11 cellular contexts compared by ENCODE assay signal in the genomic region with DNA sequence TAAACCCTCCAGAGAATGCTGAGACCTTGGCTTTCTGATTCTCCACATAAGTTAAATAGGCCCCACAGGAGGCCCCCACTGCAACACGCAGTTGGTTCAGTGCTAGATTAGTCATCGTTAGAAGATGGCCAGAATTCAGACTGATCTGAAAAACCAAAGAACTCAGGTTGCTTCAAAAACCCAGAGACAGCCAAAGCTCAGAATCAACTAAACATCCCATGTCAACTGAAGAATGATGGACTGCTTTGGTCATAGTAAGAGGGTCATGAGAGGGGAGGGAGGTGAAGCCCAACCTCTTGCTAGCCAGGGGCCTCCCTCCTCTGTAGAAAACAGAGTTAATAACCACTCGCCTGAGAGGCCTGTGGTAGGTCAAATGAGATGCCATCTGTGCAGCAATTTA.
DNase-seq lines count a peak whose midpoint lies in the region; ATAC-seq, FAIRE-seq and TF ChIP-seq lines count a peak whose summit lies in the region.
"Had no signal": no experiment of that assay in that cellular context is flagged by ENCODE, and none has a peak within 500 bp of the region (broad histone marks: within the 10 kb centered on the region; RNA-seq: fewer than 3 reads in every experiment).

No MANE protein-coding gene starts in this region.

- H3K4me1 Mint-ChIP-seq in astrocyte (ENCODE audit: low read depth, unreplicated experiment) (peaks cover 61% of the 10 kb centered on the region), osteocyte (ENCODE audit: unreplicated experiment) (peaks cover 63% of the 10 kb centered on the region), endothelial cell (ENCODE audit: unreplicated experiment) (peaks cover 59% of the 10 kb centered on the region)

- peaks cover 87% of the 10 kb centered on the region for H3K79me2 ChIP-seq in astrocyte (ENCODE audit: insufficient read depth, low read length)

- WGBS in IMR-90 (ENCODE audit: extremely low coverage in 2 of 2, insufficient read length in 1 of 2), 2 experiments = no CpG with 5 or more reads among the region's 3 CpGs

- POLR2A ChIA-PET in IMR-90 (lab: Charles Lee; ENCODE audit: unreplicated experiment) = no interaction called here

- H3K79me1 ChIP-seq in IMR-90 (ENCODE audit: low read depth in 1 of 2, low read length in 2 of 2) = peaks cover 45 to 78% of the 10 kb centered on the region in 2 experiments

- H2BK20ac ChIP-seq in IMR-90 (ENCODE audit: low read depth, low read length) = no peak overlapping the region

- H3K4me3 Mint-ChIP-seq in astrocyte (ENCODE audit: unreplicated experiment) (peak overlapping the region; percentile 9), osteocyte (ENCODE audit: unreplicated experiment) (no peak overlapping the region), endothelial cell (ENCODE audit: unreplicated experiment) (no peak overlapping the region)

- H4K91ac ChIP-seq in IMR-90 (ENCODE audit: insufficient read depth, low read depth, low read length) = no peak overlapping the region; the same call in 1 of the 2 replicates

- H3K27ac ChIP-seq in IMR-90 (ENCODE audit: insufficient read depth, low read length) (no peak overlapping the region), astrocyte (ENCODE audit: low read depth, low read length) (peak overlapping the region; percentile 38), kidney (ENCODE audit: low read depth in 2 of 2, low read length in 2 of 2) (no peak overlapping the region)
- H3K27ac ChIP-seq: coronary artery, right lobe of liver had no signal

- TF ChIP-seq POLR2A in GM12892 (IDR thresholded peaks at IDR 0.05; ENCODE audit: low read depth, low read length) (no peak), IMR-90 (IDR thresholded peaks at IDR 0.05; ENCODE audit: low read depth, low read length) (no peak)

- no peaks in the 10 kb centered on the region for H3K9me3 Mint-ChIP-seq in astrocyte (ENCODE audit: unreplicated experiment)
- H3K9me3 Mint-ChIP-seq in osteocyte (ENCODE audit: unreplicated experiment) = no peaks in the 10 kb centered on the region
- H3K9me3 Mint-ChIP-seq in endothelial cell (ENCODE audit: unreplicated experiment) = no peaks in the 10 kb centered on the region

- intact Hi-C loops in IMR-90 (cut with micrococcal nuclease) (loop anchor here (5.0 kb wide), 1 partner anchor 1894 kb away; no protein-coding TSS in a partner anchor), kidney (cut with DNase I) (no loop called here)

- H3K27me3 ChIP-seq in IMR-90 (ENCODE audit: control insufficient read depth, insufficient read depth, low read length) = no peaks in the 10 kb centered on the region
- H3K27me3 ChIP-seq in astrocyte (ENCODE audit: insufficient read depth, low read length) = no peaks in the 10 kb centered on the region
- H3K27me3 ChIP-seq: right lobe of liver had no signal

- peak overlapping the region in 1 of 2 experiments; percentile 34; a peak in 1 of 4 replicates for H4K8ac ChIP-seq in IMR-90 (ENCODE audit: low read depth in 2 of 2, low read length in 2 of 2)

- no peak overlapping the region for H2AFZ ChIP-seq in IMR-90 (replicated peaks; ENCODE audit: low read length, poor library complexity)
- H2AFZ ChIP-seq in astrocyte (ENCODE audit: low read depth, low read length) = no peak overlapping the region

- no peak overlapping the region for H2AK9ac ChIP-seq in IMR-90 (replicated peaks; ENCODE audit: low read depth, low read length, poor library complexity)

- H3K9me3 ChIP-seq in IMR-90 (ENCODE audit: control insufficient read depth, insufficient read depth, low read length) (no peaks in the 10 kb centered on the region), astrocyte (ENCODE audit: insufficient read depth, low read depth, low read length) (no peaks in the 10 kb centered on the region), kidney (ENCODE audit: control insufficient read depth in 1 of 2, low read length in 2 of 2) (no peaks in the 10 kb centered on the region)
- H3K9me3 ChIP-seq: right lobe of liver had no signal

- H3K27me3 Mint-ChIP-seq in astrocyte (ENCODE audit: low read depth, unreplicated experiment) (no peaks in the 10 kb centered on the region), osteocyte (ENCODE audit: unreplicated experiment) (no peaks in the 10 kb centered on the region), endothelial cell (ENCODE audit: unreplicated experiment) (peaks cover 8% of the 10 kb centered on the region)

- peak overlapping the region; percentile 14 for H2BK5ac ChIP-seq in IMR-90 (ENCODE audit: low read depth, low read length, poor library complexity, severe bottlenecking)

- H3K23ac ChIP-seq in IMR-90 (ENCODE audit: low read depth, low read length) = peak overlapping the region; percentile 76; the same call in 1 of the 2 replicates

- H3K4me2 ChIP-seq in IMR-90 (ENCODE audit: low read depth, low read length) (peak overlapping the region; percentile 44), astrocyte (ENCODE audit: low read length) (peak overlapping the region; percentile 52)

- H4K5ac ChIP-seq in IMR-90 (ENCODE audit: low read depth, low read length) = peak overlapping the region; percentile 8; the same call in 1 of the 2 replicates

- DNase-seq in GM12892 (ENCODE audit: insufficient read length) (no peak), IMR-90 (peak; percentile 71), astrocyte (ENCODE audit: low read depth) (peak; percentile 70), osteocyte (ENCODE audit: extremely low spot score, unreplicated experiment) (no peak), kidney (no peak), endothelial cell (ENCODE audit: low spot score) (no peak)
- DNase-seq: NCI-H2081, right lobe of liver, substantia nigra had no signal

- H3K27ac Mint-ChIP-seq in astrocyte (ENCODE audit: unreplicated experiment) (peak overlapping the region; percentile 0), osteocyte (ENCODE audit: unreplicated experiment) (peak overlapping the region; percentile 67), endothelial cell (ENCODE audit: unreplicated experiment) (no peak overlapping the region)

- no peak for TF ChIP-seq RAD21 in IMR-90 (IDR thresholded peaks at IDR 0.05; ENCODE audit: low read length)

- H4K20me1 ChIP-seq in IMR-90 (ENCODE audit: insufficient read depth, low read length) (peaks cover 20% of the 10 kb centered on the region; the same call in 1 of the 2 replicates), astrocyte (ENCODE audit: insufficient read depth, low read length) (peaks cover 59% of the 10 kb centered on the region)

- no TSS peak for BruUV-seq in IMR-90 (replicated peaks; lab: Mats Ljungman, UMichigan)

- H3K4me1 ChIP-seq in IMR-90 (ENCODE audit: control insufficient read depth, insufficient read depth, low read length) = peaks cover 13% of the 10 kb centered on the region
- H3K4me1 ChIP-seq in astrocyte (ENCODE audit: insufficient read depth, low read length) = peaks cover 32% of the 10 kb centered on the region
- peaks cover 10 to 11% of the 10 kb centered on the region in 2 donors for H3K4me1 ChIP-seq in kidney (ENCODE audit: control insufficient read depth in 1 of 2, insufficient read depth in 1 of 2, low read depth in 1 of 2, low read length in 2 of 2)
- H3K4me1 ChIP-seq: right lobe of liver had no signal

- no peak overlapping the region for H3K9ac ChIP-seq in IMR-90 (ENCODE audit: low read depth, low read length)
- no peak overlapping the region for H3K9ac ChIP-seq in astrocyte (ENCODE audit: low read length)
- H3K9ac ChIP-seq in kidney (ENCODE audit: low read length in 2 of 2) = no peak overlapping the region

- in situ Hi-C loops in IMR-90 (cut with MboI; ENCODE audit: low sequenced_read_pairs) = no loop called here

- no peak overlapping the region for H2BK120ac ChIP-seq in IMR-90 (ENCODE audit: low read depth, low read length)

- H2AK5ac ChIP-seq in IMR-90 (ENCODE audit: low read depth, low read length) = peak overlapping the region; percentile 72

- H3K4ac ChIP-seq in IMR-90 (ENCODE audit: low read depth, low read length) = peak overlapping the region; percentile 21; the same call in 1 of the 2 replicates

- FAIRE-seq in GM12892 (lab: Jason Lieb, UNC) (peak; percentile 81), astrocyte (lab: Jason Lieb, UNC) (peak; percentile 64), kidney (lab: Jason Lieb, UNC) (no peak)

- H2BK15ac ChIP-seq in IMR-90 (ENCODE audit: low read depth, low read length) = 0 out of 3 replicates have a peak overlapping the region, but pooled peaks have one; percentile 1

- H3K18ac ChIP-seq in IMR-90 (ENCODE audit: low read depth, low read length) = no peak overlapping the region

- peaks cover 13% of the 10 kb centered on the region for H3K9me1 ChIP-seq in IMR-90 (ENCODE audit: insufficient read depth, low read length)

- no peaks in the 10 kb centered on the region for H3K36me3 Mint-ChIP-seq in astrocyte (ENCODE audit: low read depth, unreplicated experiment)
- no peaks in the 10 kb centered on the region for H3K36me3 Mint-ChIP-seq in osteocyte (ENCODE audit: unreplicated experiment)
- H3K36me3 Mint-ChIP-seq in endothelial cell (ENCODE audit: low read depth, unreplicated experiment) = no peaks in the 10 kb centered on the region

- ATAC-seq in IMR-90 (ENCODE audit: low read depth) (peak; percentile 80), HG03520 (IDR thresholded peaks at IDR 0.05; ENCODE audit: unreplicated experiment) (no peak)
- ATAC-seq: right lobe of liver had no signal

- no peak for TF ChIP-seq CTCF in IMR-90 (conservative IDR thresholded peaks at IDR 0.05; ENCODE audit: low read depth, low read length)
- no peak for TF ChIP-seq CTCF in astrocyte (IDR thresholded peaks at IDR 0.05; ENCODE audit: insufficient read depth, low read depth, low read length)
- TF ChIP-seq CTCF in osteocyte (IDR thresholded peaks at IDR 0.05) = no peak
- TF ChIP-seq CTCF in kidney (IDR thresholded peaks at IDR 0.05; ENCODE audit: borderline replicate concordance, extremely low read depth, insufficient read depth) = no peak
- TF ChIP-seq CTCF in endothelial cell (IDR thresholded peaks at IDR 0.05; ENCODE audit: unreplicated experiment) = no peak

- H3K36me3 ChIP-seq in IMR-90 (ENCODE audit: control insufficient read depth, insufficient read depth, low read length) = no peaks in the 10 kb centered on the region
- H3K36me3 ChIP-seq in astrocyte (ENCODE audit: insufficient read depth, low read length) = no peaks in the 10 kb centered on the region
- no peaks in the 10 kb centered on the region for H3K36me3 ChIP-seq in kidney (ENCODE audit: control insufficient read depth in 1 of 2, insufficient read depth in 2 of 2, low read length in 2 of 2)
- H3K36me3 ChIP-seq: right lobe of liver had no signal

- H3K56ac ChIP-seq in IMR-90 (ENCODE audit: extremely low read depth, insufficient read depth, low read length) = no peak overlapping the region

- H3K14ac ChIP-seq in IMR-90 (replicated peaks; ENCODE audit: low read depth, low read length) = peak overlapping the region; percentile 41

- dilution Hi-C loops in IMR-90 (cut with HindIII; ENCODE audit: low sequenced_read_pairs, unreplicated experiment) = no loop called here

- H3K4me3 ChIP-seq in IMR-90 (ENCODE audit: insufficient read depth, low read depth, low read length) (no peak overlapping the region), astrocyte (ENCODE audit: insufficient read depth, low read depth, low read length) (no peak overlapping the region), kidney (ENCODE audit: low read length in 2 of 2) (no peak overlapping the region)
- H3K4me3 ChIP-seq: coronary artery, right lobe of liver had no signal

- CTCF ChIA-PET in IMR-90 (lab: Yijun Ruan, JAX) = no interaction called here

TF ChIP-seq in IMR-90, 13 proteins besides CTCF, POLR2A, EP300 and RAD21 (continues in another document):
- TF ChIP-seq FOS (IDR thresholded peaks at IDR 0.05; ENCODE audit: low read depth, low read length) (peak; percentile 19; the same call in 1 of the 2 replicates), SMC3 (IDR thresholded peaks at IDR 0.05; ENCODE audit: low read depth, low read length) (no peak)

Comparison
In these comparisons a context has a peak if more than half of its experiments do, and no peak if none do; other contexts are left out.
1. DNase-seq: peak in IMR-90 (single experiment) and astrocyte (single experiment); none in GM12892 (single experiment), osteocyte (single experiment), kidney (single experiment) and endothelial cell (single experiment).